In the genomic region with DNA sequence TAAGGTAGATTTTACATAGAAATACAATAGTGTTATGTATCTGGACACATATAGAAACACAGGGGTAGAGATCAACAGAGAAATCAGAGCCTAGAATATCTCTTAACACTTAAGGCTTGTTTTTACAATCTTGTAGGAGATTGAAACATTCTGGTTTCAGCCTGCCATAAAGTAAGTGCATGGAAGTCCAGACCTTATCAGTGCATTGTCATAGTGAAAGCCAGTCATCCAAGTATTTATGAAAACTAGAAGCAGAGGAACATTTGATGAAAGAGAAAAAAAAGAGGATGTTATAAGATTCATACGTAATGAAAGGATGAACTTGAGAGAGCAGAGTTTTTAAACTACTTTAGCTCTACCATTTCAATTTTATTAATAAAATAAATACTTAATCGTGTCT, we compare ENCODE assay signal across 41 cellular contexts.
"Had no signal": no experiment of that assay in that cellular context is flagged by ENCODE, and none has a peak within 500 bp of the region (broad histone marks: within the 10 kb centered on the region; RNA-seq: fewer than 3 reads in every experiment).

No MANE protein-coding gene starts in this region.

- H3K27me3 Mint-ChIP-seq: activated naive CD4-positive, alpha-beta T cell treated with anti-CD3 and anti-CD28 coated beads, Interleukin-2, amount 10 ng/mL, durations not matched to agents 7 days and 5 days; activated naive CD4-positive, alpha-beta T cell treated with anti-CD3 and anti-CD28 coated beads, Interleukin-2, amount 50 U/mL, for 24 hours; activated naive CD8-positive, alpha-beta T cell; activated naive CD8-positive, alpha-beta T cell treated with anti-CD3 and anti-CD28 coated beads for 36 hours; activated naive CD8-positive, alpha-beta T cell treated with anti-CD3 and anti-CD28 coated beads, Interleukin-2, amount 10 ng/mL, durations not matched to agents 7 days and 5 days; activated naive CD8-positive, alpha-beta T cell treated with anti-CD3 and anti-CD28 coated beads, Interleukin-2, amount 50 U/mL, for 24 hours; activated T-cell treated with anti-CD3 and anti-CD28 coated beads, Interleukin-2, amount 50 U/mL, for 24 hours; activated T-helper 17 cell treated with anti-CD3 and anti-CD28 coated beads, Interleukin-2, amount 50 U/mL, for 72 hours; brain; central memory CD8-positive, alpha-beta T cell had no signal

- ATAC-seq: activated naive CD4-positive, alpha-beta T cell treated with anti-CD3 and anti-CD28 coated beads, Interleukin-2, amount 50 U/mL, for 72 hours; activated naive CD8-positive, alpha-beta T cell treated with anti-CD3 and anti-CD28 coated beads, Interleukin-2, amount 50 U/mL, for 24 hours; activated T-cell treated with anti-CD3 and anti-CD28 coated beads, Interleukin-2, amount 50 U/mL, for 4 hours; activated T-cell treated with anti-CD3 and anti-CD28 coated beads, Interleukin-2, amount 50 U/mL, for 72 hours; activated T-helper 17 cell treated with anti-CD3 and anti-CD28 coated beads, Interleukin-2, amount 50 U/mL, for 72 hours; body of pancreas had no signal

- H3K4me1 ChIP-seq: adrenal gland, ascending aorta, body of pancreas, breast epithelium had no signal

- H3K36me3 ChIP-seq: adrenal gland, ascending aorta, brain microvascular endothelial cell, breast epithelium, cardiac muscle cell had no signal

- H3K27ac Mint-ChIP-seq: activated naive CD4-positive, alpha-beta T cell treated with anti-CD3 and anti-CD28 coated beads for 36 hours; activated naive CD4-positive, alpha-beta T cell treated with anti-CD3 and anti-CD28 coated beads, Interleukin-2, amount 10 ng/mL, durations not matched to agents 7 days and 5 days; activated naive CD4-positive, alpha-beta T cell treated with anti-CD3 and anti-CD28 coated beads, Interleukin-2, amount 50 U/mL, for 24 hours; activated naive CD4-positive, alpha-beta T cell treated with anti-CD3 and anti-CD28 coated beads, Interleukin-2, amount 50 U/mL, for 72 hours; activated naive CD8-positive, alpha-beta T cell; activated naive CD8-positive, alpha-beta T cell treated with anti-CD3 and anti-CD28 coated beads for 36 hours; activated naive CD8-positive, alpha-beta T cell treated with anti-CD3 and anti-CD28 coated beads, Interleukin-2, amount 10 ng/mL, durations not matched to agents 7 days and 5 days; activated naive CD8-positive, alpha-beta T cell treated with anti-CD3 and anti-CD28 coated beads, Interleukin-2, amount 50 U/mL, for 24 hours; activated T-cell treated with anti-CD3 and anti-CD28 coated beads, Interleukin-2, amount 50 U/mL, for 24 hours; activated T-cell treated with anti-CD3 and anti-CD28 coated beads, Interleukin-2, amount 50 U/mL, for 72 hours; activated T-helper 1 cell treated with anti-CD3 and anti-CD28 coated beads, Interleukin-12 subunit alpha, Interleukin-12 subunit beta, Interleukin-2, Interleukin-4 antibody, amounts not matched to agents 30 ng/mL and 10 ng/mL and 1 ng/mL, durations not matched to agents 14 hours and 24 hours and 36 hours; activated T-helper 17 cell treated with anti-CD3 and anti-CD28 coated beads, Interleukin-2, amount 50 U/mL, for 72 hours; activated T-helper 2 cell treated with anti-CD3 and anti-CD28 coated beads, Interferon-gamma antibody, Interleukin-2, Interleukin-4, amounts not matched to agents 10 μg/mL and 5 μg/mL and 100 μg/mL, durations not matched to agents 14 hours and 24 hours and 36 hours; brain had no signal

- H3K36me3 Mint-ChIP-seq: activated naive CD4-positive, alpha-beta T cell treated with anti-CD3 and anti-CD28 coated beads, Interleukin-2, amount 10 ng/mL, durations not matched to agents 7 days and 5 days; activated naive CD4-positive, alpha-beta T cell treated with anti-CD3 and anti-CD28 coated beads, Interleukin-2, amount 50 U/mL, for 24 hours; activated naive CD8-positive, alpha-beta T cell; activated naive CD8-positive, alpha-beta T cell treated with anti-CD3 and anti-CD28 coated beads for 36 hours; activated naive CD8-positive, alpha-beta T cell treated with anti-CD3 and anti-CD28 coated beads, Interleukin-2, amount 10 ng/mL, durations not matched to agents 7 days and 5 days; brain had no signal

- H3K4me3 Mint-ChIP-seq: activated naive CD4-positive, alpha-beta T cell treated with anti-CD3 and anti-CD28 coated beads for 36 hours; activated naive CD4-positive, alpha-beta T cell treated with anti-CD3 and anti-CD28 coated beads, Interleukin-2, amount 10 ng/mL, durations not matched to agents 7 days and 5 days; activated naive CD4-positive, alpha-beta T cell treated with anti-CD3 and anti-CD28 coated beads, Interleukin-2, amount 50 U/mL, for 24 hours; activated naive CD8-positive, alpha-beta T cell; activated naive CD8-positive, alpha-beta T cell treated with anti-CD3 and anti-CD28 coated beads for 36 hours; activated naive CD8-positive, alpha-beta T cell treated with anti-CD3 and anti-CD28 coated beads, Interleukin-2, amount 10 ng/mL, durations not matched to agents 7 days and 5 days; activated naive CD8-positive, alpha-beta T cell treated with anti-CD3 and anti-CD28 coated beads, Interleukin-2, amount 50 U/mL, for 24 hours; activated T-cell treated with anti-CD3 and anti-CD28 coated beads, Interleukin-2, amount 50 U/mL, for 24 hours; activated T-cell treated with anti-CD3 and anti-CD28 coated beads, Interleukin-2, amount 50 U/mL, for 4 hours; activated T-cell treated with anti-CD3 and anti-CD28 coated beads, Interleukin-2, amount 50 U/mL, for 72 hours; activated T-helper 1 cell treated with anti-CD3 and anti-CD28 coated beads, Interleukin-12 subunit alpha, Interleukin-12 subunit beta, Interleukin-2, Interleukin-4 antibody, amounts not matched to agents 30 ng/mL and 10 ng/mL and 1 ng/mL, durations not matched to agents 14 hours and 24 hours and 36 hours; activated T-helper 17 cell treated with anti-CD3 and anti-CD28 coated beads, Interleukin-2, amount 50 U/mL, for 72 hours; brain; central memory CD8-positive, alpha-beta T cell had no signal

- FAIRE-seq: astrocyte, bronchial epithelial cell had no signal

- H3K4me1 Mint-ChIP-seq: activated naive CD4-positive, alpha-beta T cell treated with anti-CD3 and anti-CD28 coated beads, Interleukin-2, amount 10 ng/mL, durations not matched to agents 7 days and 5 days; activated naive CD4-positive, alpha-beta T cell treated with anti-CD3 and anti-CD28 coated beads, Interleukin-2, amount 50 U/mL, for 24 hours; activated naive CD8-positive, alpha-beta T cell treated with anti-CD3 and anti-CD28 coated beads for 36 hours; activated naive CD8-positive, alpha-beta T cell treated with anti-CD3 and anti-CD28 coated beads, Interleukin-2, amount 10 ng/mL, durations not matched to agents 7 days and 5 days; activated T-helper 17 cell treated with anti-CD3 and anti-CD28 coated beads, Interleukin-2, amount 50 U/mL, for 72 hours; brain had no signal

- H3K27me3 ChIP-seq: adrenal gland, ascending aorta, body of pancreas, brain microvascular endothelial cell, breast epithelium, cardiac muscle cell had no signal

- H3K9me3 Mint-ChIP-seq: activated T-helper 1 cell treated with anti-CD3 and anti-CD28 coated beads, Interleukin-12 subunit alpha, Interleukin-12 subunit beta, Interleukin-2, Interleukin-4 antibody, amounts not matched to agents 30 ng/mL and 10 ng/mL and 1 ng/mL, durations not matched to agents 14 hours and 24 hours and 36 hours had no signal

- H3K9me3 ChIP-seq: adrenal gland, body of pancreas had no signal

- H3K4me3 ChIP-seq: adrenal gland, ascending aorta, body of pancreas, breast epithelium, cardiac muscle cell had no signal

- H3K27ac ChIP-seq: adrenal gland, ascending aorta, body of pancreas, brain microvascular endothelial cell, breast epithelium, cardiac muscle cell had no signal

- DNase-seq: activated effector memory CD4-positive, alpha-beta T cell treated with anti-CD3 and anti-CD28 coated beads, Interleukin-2, amount 50 U/mL, for 16 hours; activated effector memory CD4-positive, alpha-beta T cell treated with Interleukin-2 at 50 U/mL for 16 hours; activated gamma-delta T cell; activated gamma-delta T cell treated with Interleukin-2 at 50 U/mL for 16 hours; activated naive CD4-positive, alpha-beta T cell; activated naive CD4-positive, alpha-beta T cell treated with anti-CD3 and anti-CD28 coated beads for 36 hours; activated naive CD4-positive, alpha-beta T cell treated with anti-CD3 and anti-CD28 coated beads, Interleukin-2, amount 10 ng/mL, durations not matched to agents 7 days and 5 days; activated naive CD4-positive, alpha-beta T cell treated with anti-CD3 and anti-CD28 coated beads, Interleukin-2, amount 50 U/mL, for 16 hours; activated naive CD4-positive, alpha-beta T cell treated with Interleukin-2 at 50 U/mL for 16 hours; activated naive CD8-positive, alpha-beta T cell treated with anti-CD3 and anti-CD28 coated beads for 36 hours; activated naive CD8-positive, alpha-beta T cell treated with anti-CD3 and anti-CD28 coated beads, Interleukin-2, amount 10 ng/mL, durations not matched to agents 7 days and 5 days; activated naive CD8-positive, alpha-beta T cell treated with anti-CD3 and anti-CD28 coated beads, Interleukin-2, amount 50 U/mL, for 24 hours; activated T-cell treated with anti-CD3 and anti-CD28 coated beads for 4 hours; activated T-cell treated with anti-CD3 and anti-CD28 coated beads, Interleukin-2, amount 50 U/mL, for 1 hour; activated T-cell treated with anti-CD3 and anti-CD28 coated beads, Interleukin-2, amount 50 U/mL, for 24 hours; activated T-cell treated with anti-CD3 and anti-CD28 coated beads, Interleukin-2, amount 50 U/mL, for 4 hours; activated T-cell treated with anti-CD3 and anti-CD28 coated beads, Interleukin-2, amount 50 U/mL, for 48 hours; activated T-cell treated with anti-CD3 and anti-CD28 coated beads, Interleukin-2, amount 50 U/mL, for 72 hours; adrenal gland; amniotic stem cell; amygdala; anterior cingulate cortex; aorta; body of pancreas; brain microvascular endothelial cell; caudate nucleus; central memory CD4-positive, alpha-beta T cell; cerebellar nuclear complex had no signal
